ENCODE assay signal across 1 cellular context in genomic region chr20:58697201-58697866, GRCh38.
TF ChIP-seq lines count a peak whose summit lies in the region.

No MANE protein-coding gene starts in this region.

TF ChIP-seq in H1, 55 proteins besides CTCF, POLR2A, EP300 and RAD21:
- no peak for TF ChIP-seq RFX5 (IDR thresholded peaks at IDR 0.05; ENCODE audit: borderline replicate concordance, low read depth, low read length)
- TF ChIP-seq NANOG (IDR thresholded peaks at IDR 0.05; ENCODE audit: insufficient read depth, low read depth, low read length, poor library complexity, severe bottlenecking): no peak
